20 cellular contexts compared by ENCODE assay signal in the genomic region with DNA sequence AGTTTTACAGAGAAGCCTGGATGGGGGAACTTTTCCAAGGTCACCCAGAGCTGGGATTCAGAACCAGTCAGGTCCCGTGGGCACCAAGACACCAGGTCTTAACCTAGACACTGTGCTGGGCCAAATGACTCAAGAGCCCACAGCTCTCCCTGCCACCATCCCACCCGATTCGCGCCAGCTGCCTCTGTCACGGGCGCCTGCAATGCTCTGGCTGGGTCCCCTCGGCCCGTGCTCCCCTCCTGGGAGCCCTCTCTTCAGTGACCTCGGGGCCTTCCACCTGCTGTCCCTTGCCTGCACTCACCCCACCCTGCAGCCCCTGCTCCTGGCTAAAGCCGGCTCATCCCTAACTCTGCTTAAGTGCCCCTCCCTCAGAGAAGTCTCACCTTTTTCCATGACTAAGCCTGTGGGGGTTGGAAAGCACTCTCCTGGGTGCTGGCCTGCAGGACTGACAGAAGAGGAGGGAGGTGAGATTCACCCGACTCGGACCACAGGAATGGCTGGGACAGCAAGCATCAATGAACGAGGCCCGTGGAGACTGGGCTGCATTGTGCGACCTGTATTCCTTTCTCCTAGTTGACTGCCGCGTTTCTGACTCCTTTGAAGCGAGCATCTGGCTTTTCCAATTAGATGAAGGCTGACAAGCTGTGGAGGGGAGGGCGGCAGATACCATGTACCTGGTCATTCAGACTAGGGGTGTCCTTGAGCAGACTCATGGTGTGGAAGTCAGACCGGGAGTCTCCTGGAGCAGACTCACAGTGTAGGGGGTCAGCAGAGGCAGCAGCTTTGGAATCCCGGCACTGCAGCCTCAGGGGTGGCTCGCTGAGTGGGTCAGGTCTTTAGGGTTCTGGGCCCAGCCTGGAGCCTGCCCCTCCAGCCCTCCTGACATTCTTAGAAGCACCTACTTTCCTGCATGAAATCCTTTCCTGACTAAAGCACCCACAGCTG. TPM values are rescaled to one million over a fixed set of nuclear protein-coding genes. Genes with fewer than 3 reads are reported as not detected.
DNase-seq lines count a peak whose midpoint lies in the region; ATAC-seq, FAIRE-seq and TF ChIP-seq lines count a peak whose summit lies in the region.
"Had no signal": no experiment of that assay in that cellular context is flagged by ENCODE, and none has a peak within 500 bp of the region (broad histone marks: within the 10 kb centered on the region; RNA-seq: fewer than 3 reads in every experiment).

No MANE protein-coding gene starts in this region.

- no peaks in the 10 kb centered on the region for H3K4me1 ChIP-seq in GM23338 (ENCODE audit: insufficient read depth)
- peaks cover 0 to 13% of the 10 kb centered on the region in 2 experiments; a peak in 1 of 4 replicates for H3K4me1 ChIP-seq in HCT116 (ENCODE audit: control insufficient read depth in 1 of 2, insufficient read depth in 2 of 2, low read length in 2 of 2)
- H3K4me1 ChIP-seq in K562 (replicated peaks in 1 of 2; ENCODE audit: control insufficient read depth in 2 of 2, insufficient read depth in 2 of 2, low read length in 2 of 2), result peaks cover 51 to 62% of the 10 kb centered on the region in 2 experiments
- H3K4me1 ChIP-seq in mesendoderm (ENCODE audit: control insufficient read depth, low read depth, low read length), result no peaks in the 10 kb centered on the region
- H3K4me1 ChIP-seq: HAP-1 had no signal

- POLR2A ChIA-PET in HCT116 (lab: Charles Lee) (no interaction called here), K562 (lab: Yijun Ruan, JAX) (interaction anchor here (1.0 kb wide), 1 partner anchor 9 kb away, joined by 3 read pairs; no protein-coding TSS in a partner anchor)

- H2AK5ac ChIP-seq in mesendoderm (ENCODE audit: low read length), result no peak overlapping the region

- H3K27ac ChIP-seq in GM23338 (ENCODE audit: low read depth) (no peak overlapping the region), HCT116 (ENCODE audit: low read depth, low read length) (no peak overlapping the region), K562 (ENCODE audit: extremely low read depth, low read depth, low read length) (no peak overlapping the region), mesendoderm (ENCODE audit: low read depth, low read length) (no peak overlapping the region)
- H3K27ac ChIP-seq: RWPE1 had no signal

- TF ChIP-seq POLR2A in HCT116 (IDR thresholded peaks at IDR 0.05; ENCODE audit: borderline replicate concordance, extremely low read depth, insufficient read depth, insufficient read length) (no peak), K562 (conservative IDR thresholded peaks at IDR 0.05) (no peak)

- peaks cover 15% of the 10 kb centered on the region for H3K4me1 Mint-ChIP-seq in GM23338

- no peak overlapping the region for H2BK5ac ChIP-seq in mesendoderm (ENCODE audit: low read length)

- CTCF ChIA-PET in HCT116 (lab: Charles Lee) (no interaction called here), K562 (lab: Yijun Ruan, JAX; ENCODE audit: low intra/inter-chr PET ratio) (no interaction called here)

- no peak overlapping the region for H3K23ac ChIP-seq in mesendoderm (ENCODE audit: low read length)

- H3K27me3 ChIP-seq in GM23338 (ENCODE audit: insufficient read depth) (no peaks in the 10 kb centered on the region), HCT116 (ENCODE audit: insufficient read depth, low read length) (no peaks in the 10 kb centered on the region), K562 (ENCODE audit: control insufficient read depth in 2 of 2, insufficient read depth in 2 of 2, low read length in 2 of 2) (no peaks in the 10 kb centered on the region), mesendoderm (ENCODE audit: insufficient read depth, low read length, poor library complexity) (no peaks in the 10 kb centered on the region)

- H4K20me1 ChIP-seq in GM23338 (replicated peaks; ENCODE audit: insufficient read depth) (no peaks in the 10 kb centered on the region), HCT116 (ENCODE audit: insufficient read depth) (no peaks in the 10 kb centered on the region), K562 (replicated peaks; ENCODE audit: control insufficient read depth, insufficient read depth, low read length) (no peaks in the 10 kb centered on the region)

- no peak overlapping the region for H3K27ac Mint-ChIP-seq in GM23338

- no peak for FAIRE-seq in K562 (lab: Jason Lieb, UNC)
- FAIRE-seq: GM12891 had no signal

- H3K4me3 ChIP-seq in GM23338, result no peak overlapping the region
- H3K4me3 ChIP-seq in HCT116 (replicated peaks in 1 of 2; ENCODE audit: low read depth in 1 of 2, low read length in 2 of 2), result no peak overlapping the region
- no peak overlapping the region for H3K4me3 ChIP-seq in K562
- H3K4me3 ChIP-seq in mesendoderm (ENCODE audit: low read length), result no peak overlapping the region
- H3K4me3 ChIP-seq: HAP-1 had no signal

- H3K4me2 ChIP-seq in GM23338 (no peak overlapping the region), HCT116 (ENCODE audit: low read length) (no peak overlapping the region), K562 (ENCODE audit: insufficient read depth, low read length) (no peak overlapping the region), mesendoderm (ENCODE audit: low read length) (no peak overlapping the region)

- no peaks in the 10 kb centered on the region; the same call in 2 of the 3 replicates for H3K36me3 Mint-ChIP-seq in GM23338 (ENCODE audit: low read depth)
- H3K36me3 Mint-ChIP-seq: CD8-positive, alpha-beta memory T cell had no signal

- in situ Hi-C loops in K562 (cut with MboI), result no loop called here

- no peak overlapping the region for H4K8ac ChIP-seq in mesendoderm (ENCODE audit: low read depth, low read length)

- no peak overlapping the region for H3K4ac ChIP-seq in mesendoderm (ENCODE audit: low read depth, low read length)

- H3K56ac ChIP-seq in mesendoderm (ENCODE audit: low read length), result no peak overlapping the region

- no peaks in the 10 kb centered on the region for H3K9me1 ChIP-seq in K562 (ENCODE audit: control insufficient read depth, insufficient read depth, low read length)

- RAD21 ChIA-PET in HCT116 (lab: Charles Lee; ENCODE audit: low non-redundant PET in 1 of 2, low total read pairs in 2 of 2, uncharacterized antibody in 2 of 2, unreplicated experiment in 2 of 2), result no interaction called here

- intact Hi-C loops in HCT116 (cut with micrococcal nuclease) (no loop called here), K562 (cut with micrococcal nuclease) (no loop called here)

- 77% methylated on average over 11 of the region's 22 CpGs for WGBS in K562 (ENCODE audit: insufficient coverage, low coverage, missing lambda C conversion rate)
- WGBS in mesendoderm (ENCODE audit: extremely low coverage, insufficient coverage, low lambda C conversion rate), result no CpG with 5 or more reads among the region's 22 CpGs

- H2BK15ac ChIP-seq in mesendoderm (replicated peaks; ENCODE audit: low read depth), result no peak overlapping the region

- no peak overlapping the region for H3K18ac ChIP-seq in mesendoderm (ENCODE audit: low read length)

- H3K79me1 ChIP-seq in mesendoderm (ENCODE audit: low read length), result no peaks in the 10 kb centered on the region

- no peak for DNase-seq in GM23338 (ENCODE audit: low spot score)
- DNase-seq in HCT116 (ENCODE audit: low read depth, low spot score), result no peak
- peak in 1 of 4 experiments; percentile 6 for DNase-seq in K562 (ENCODE audit: extremely low read depth in 1 of 4, low spot score in 3 of 4)
- peak; percentile 45 for DNase-seq in mesendoderm
- DNase-seq in cerebellar nuclear complex (lab: John Stamatoyannopoulos, UW), result no peak
- DNase-seq in NCI-H82 (lab: John Stamatoyannopoulos, UW), result no peak
- DNase-seq: C1 segment of cervical spinal cord; CD8-positive, alpha-beta memory T cell; DMS53; EL; Karpas-422; NCI-H1417 treated with DMSO at 0.1 percent for 48 hours; NCI-H187 treated with DMSO at 0.1 percent for 48 hours; NCI-H524; PC-3 had no signal

- H3K79me2 ChIP-seq in GM23338 (replicated peaks; ENCODE audit: insufficient read depth), result no peaks in the 10 kb centered on the region
- H3K79me2 ChIP-seq in HCT116 (ENCODE audit: insufficient read depth, low read length), result no peaks in the 10 kb centered on the region
- no peaks in the 10 kb centered on the region for H3K79me2 ChIP-seq in K562 (ENCODE audit: control insufficient read depth, insufficient read depth, low read length)
- no peaks in the 10 kb centered on the region for H3K79me2 ChIP-seq in mesendoderm (ENCODE audit: control insufficient read depth, insufficient read depth, low read length)

- TF ChIP-seq CTCF in GM23338 (conservative IDR thresholded peaks at IDR 0.05; ENCODE audit: low read depth in 2 of 2) (no peak), HCT116 (IDR thresholded peaks at IDR 0.05 in 2 of 3, conservative IDR thresholded peaks at IDR 0.05 in 1 of 3; ENCODE audit: borderline replicate concordance in 1 of 3, insufficient read depth in 1 of 3, low read depth in 2 of 3, low read length in 2 of 3) (no peak), K562 (IDR thresholded peaks at IDR 0.05 in 2 of 3, conservative IDR thresholded peaks at IDR 0.05 in 1 of 3; ENCODE audit: insufficient read depth in 2 of 3, low read depth in 1 of 3, low read length in 3 of 3) (no peak)

- TF ChIP-seq EP300 in K562 (IDR thresholded peaks at IDR 0.05; ENCODE audit: low read length), result no peak

- H3K4me3 Mint-ChIP-seq in GM23338, result no peak overlapping the region
- H3K4me3 Mint-ChIP-seq: CD8-positive, alpha-beta memory T cell had no signal

- H3K36me3 ChIP-seq in GM23338 (ENCODE audit: insufficient read depth) (no peaks in the 10 kb centered on the region), HCT116 (ENCODE audit: control insufficient read depth in 1 of 2, insufficient read depth in 2 of 2, low read length in 2 of 2) (no peaks in the 10 kb centered on the region), K562 (ENCODE audit: control insufficient read depth, insufficient read depth, low read length) (no peaks in the 10 kb centered on the region), mesendoderm (ENCODE audit: control insufficient read depth, insufficient read depth, low read length) (no peaks in the 10 kb centered on the region)
- H3K36me3 ChIP-seq: HAP-1 had no signal

- no peak overlapping the region for H4K5ac ChIP-seq in mesendoderm (ENCODE audit: low read length)

- peaks cover 20% of the 10 kb centered on the region for H3K27me3 Mint-ChIP-seq in GM23338 (ENCODE audit: insufficient read depth, low read depth, poor library complexity)

- no peaks in the 10 kb centered on the region for H3F3A ChIP-seq in GM23338 (replicated peaks; ENCODE audit: low read depth)

- no peaks in the 10 kb centered on the region; the same call in 2 of the 3 replicates for H3K9me3 Mint-ChIP-seq in GM23338
- H3K9me3 Mint-ChIP-seq: CD8-positive, alpha-beta memory T cell had no signal

- BruUV-seq in HCT116 (replicated peaks; lab: Mats Ljungman, UMichigan) (no TSS peak), K562 (replicated peaks; lab: Mats Ljungman, UMichigan) (no TSS peak)

- H2BK120ac ChIP-seq in mesendoderm (ENCODE audit: low read depth, low read length), result no peak overlapping the region

- ATAC-seq in GM23338 (peak; percentile 17; the same call in 1 of the 3 replicates), HCT116 (0 out of 2 replicates have a peak, but pooled peaks have one; percentile 10), K562 (no peak), GM21367 (IDR thresholded peaks at IDR 0.05; ENCODE audit: unreplicated experiment) (no peak)
- ATAC-seq: PC-3 had no signal

- no peaks in the 10 kb centered on the region for H3K9me3 ChIP-seq in HCT116 (ENCODE audit: control insufficient read depth in 1 of 2, insufficient read depth in 1 of 2, low read depth in 1 of 2, low read length in 2 of 2)
- H3K9me3 ChIP-seq in K562 (replicated peaks; ENCODE audit: control insufficient read depth, insufficient read depth, low read depth, low read length), result no peaks in the 10 kb centered on the region

- peaks cover 2% of the 10 kb centered on the region; the same call in 1 of the 2 replicates for H3K9me2 ChIP-seq in GM23338 (ENCODE audit: insufficient read depth)
- H3K9me2 ChIP-seq in HCT116 (ENCODE audit: insufficient read depth), result no peaks in the 10 kb centered on the region

- H3K9ac ChIP-seq in HCT116 (ENCODE audit: low read length) (no peak overlapping the region), K562 (ENCODE audit: insufficient read depth in 1 of 2, low read depth in 2 of 2, low read length in 2 of 2) (peak overlapping the region in 1 of 2 experiments; percentile 37; a peak in 1 of 4 replicates), mesendoderm (ENCODE audit: low read length) (no peak overlapping the region)

- H2AFZ ChIP-seq in GM23338, result peak overlapping the region; percentile 56; the same call in 1 of the 2 replicates
- no peak overlapping the region for H2AFZ ChIP-seq in HCT116 (ENCODE audit: low read depth, low read length, poor library complexity, severe bottlenecking)
- 0 out of 2 replicates have a peak overlapping the region, but pooled peaks have one; percentile 7 for H2AFZ ChIP-seq in K562 (ENCODE audit: low read depth, low read length)

- no peak for TF ChIP-seq RAD21 in HCT116 (IDR thresholded peaks at IDR 0.05; ENCODE audit: low read depth)
- no peak for TF ChIP-seq RAD21 in K562 (CRISPR knock-in tag; conservative IDR thresholded peaks at IDR 0.05 in 1 of 2, IDR thresholded peaks at IDR 0.05 in 1 of 2)

RNA-seq across cellular contexts. Expression of gene IL4, which starts 5.8 kb away (rescaled TPM):
- total RNA-seq in GM23338 (2014; rRNA removed; shearing (Covaris generic)), result not detected in 2 replicates
- polyA plus RNA-seq in GM23338 (2016; fragmentation: Nextera tagmentation; extraction: Ambion mirVana) (not detected in 2 replicates), K562 (2011; rRNA removed) (not detected in 2 replicates), K562 (2014; fragmentation: Illumina TruSeq; extraction: Trizol) (not detected in 2 replicates), K562 (2014; fragmentation: Nextera tagmentation; extraction: Ambion mirVana) (under 1 TPM; 0.22 to 0.62 TPM), K562 (2014; rRNA removed) (not detected in 2 replicates)
- total RNA-seq in HCT116 (2021; ENCODE audit: unreplicated experiment) (not detected), K562 (2014; rRNA removed) (not detected in 2 replicates), K562 (2014; rRNA removed; fragmentation: Illumina TruSeq; extraction: Trizol) (not detected in 2 replicates), K562 (2015; rRNA removed; fragmentation: Illumina TruSeq; extraction: Trizol) (not detected in 2 replicates), K562 (2021) (not detected in 2 replicates)
- polyA plus RNA-seq in HCT116 (2012), result not detected in 2 replicates
- not detected in 2 replicates for total RNA-seq in K562 (2011; cell fraction: chromatin; rRNA removed; ENCODE audit: low replicate concordance)
- not detected in 2 replicates for total RNA-seq in K562 (2011; cell fraction: nucleolus; rRNA removed)
- total RNA-seq in K562 (2011; cell fraction: nucleoplasm; rRNA removed), result not detected in 2 replicates
- 0.49 TPM in 1 of 2 replicates, not detected in the other for polyA plus RNA-seq in K562 (2011; cell fraction: cytosol; rRNA removed)
- not detected in 2 replicates for polyA plus RNA-seq in K562 (2011; cell fraction: nucleus; rRNA removed)
- not detected in 2 replicates for polyA plus RNA-seq in K562 (2012)
- not detected in 2 replicates for polyA minus RNA-seq in K562 (2011; rRNA and poly(A)+ RNA removed)
- not detected in 2 replicates for polyA minus RNA-seq in K562 (2011; cell fraction: cytosol; rRNA and poly(A)+ RNA removed)
- not detected in 2 replicates for polyA minus RNA-seq in K562 (2011; cell fraction: nucleus; rRNA and poly(A)+ RNA removed)
- polyA plus RNA-seq in mesendoderm (2013, experiment 1 of 2), result not detected
- not detected for polyA plus RNA-seq in mesendoderm (2013, experiment 2 of 2)
- total RNA-seq: MCF 10A, PC-3 had no signal
- polyA plus RNA-seq: CD8-positive, alpha-beta memory T cell had no signal

RNA-seq across cellular contexts. Expression of gene IL13, which starts 10.1 kb away (rescaled TPM):
- total RNA-seq in GM23338 (2014; rRNA removed; shearing (Covaris generic)), result not detected in 2 replicates
- polyA plus RNA-seq in GM23338 (2016; fragmentation: Nextera tagmentation; extraction: Ambion mirVana) (not detected in 2 replicates), K562 (2011; rRNA removed) (0.04 TPM in 1 of 2 replicates, not detected in the other), K562 (2014; fragmentation: Illumina TruSeq; extraction: Trizol) (not detected in 2 replicates), K562 (2014; fragmentation: Nextera tagmentation; extraction: Ambion mirVana) (not detected), K562 (2014; rRNA removed) (not detected in 2 replicates)
- total RNA-seq in HCT116 (2021; ENCODE audit: unreplicated experiment) (not detected), K562 (2014; rRNA removed) (not detected in 2 replicates), K562 (2014; rRNA removed; fragmentation: Illumina TruSeq; extraction: Trizol) (not detected in 2 replicates), K562 (2015; rRNA removed; fragmentation: Illumina TruSeq; extraction: Trizol) (not detected in 2 replicates), K562 (2021) (not detected in 2 replicates)
- polyA plus RNA-seq in HCT116 (2012), result not detected in 2 replicates
- not detected in 2 replicates for total RNA-seq in K562 (2011; cell fraction: chromatin; rRNA removed; ENCODE audit: low replicate concordance)
- total RNA-seq in K562 (2011; cell fraction: nucleolus; rRNA removed), result not detected in 2 replicates
- total RNA-seq in K562 (2011; cell fraction: nucleoplasm; rRNA removed), result not detected in 2 replicates
- polyA plus RNA-seq in K562 (2011; cell fraction: cytosol; rRNA removed), result not detected in 2 replicates
- polyA plus RNA-seq in K562 (2011; cell fraction: nucleus; rRNA removed), result not detected in 2 replicates
- polyA plus RNA-seq in K562 (2012), result 0.10 TPM in 1 of 2 replicates, not detected in the other
- not detected in 2 replicates for polyA minus RNA-seq in K562 (2011; rRNA and poly(A)+ RNA removed)
- not detected in 2 replicates for polyA minus RNA-seq in K562 (2011; cell fraction: cytosol; rRNA and poly(A)+ RNA removed)
- polyA minus RNA-seq in K562 (2011; cell fraction: nucleus; rRNA and poly(A)+ RNA removed), result not detected in 2 replicates
- polyA plus RNA-seq in mesendoderm (2013, experiment 1 of 2), result not detected
- polyA plus RNA-seq in mesendoderm (2013, experiment 2 of 2), result not detected
- total RNA-seq: MCF 10A, PC-3 had no signal
- polyA plus RNA-seq: CD8-positive, alpha-beta memory T cell had no signal

Comparison
In these comparisons a context has a peak if more than half of its experiments do, and no peak if none do; other contexts are left out.
1. ATAC-seq: peak in GM23338 (single experiment) and HCT116 (single experiment); none in K562 (single experiment) and GM21367 (single experiment).